In genomic region chr5:97037819-97038218, GRCh38 we compare ENCODE assay signal across 14 cellular contexts.
"Had no signal": no experiment of that assay in that cellular context is flagged by ENCODE, and none has a peak within 500 bp of the region (broad histone marks: within the 10 kb centered on the region; RNA-seq: fewer than 3 reads in every experiment).

No MANE protein-coding gene starts in this region.

- H3K27me3 Mint-ChIP-seq: activated CD4-positive, alpha-beta T cell treated with anti-CD3 and anti-CD28 coated beads, Interleukin-2, amount 10 ng/mL, durations not matched to agents 24 days and 14 days; activated naive CD4-positive, alpha-beta T cell treated with anti-CD3 and anti-CD28 coated beads, Interleukin-2, amount 50 U/mL, for 24 hours; naive thymus-derived CD4-positive, alpha-beta T cell had no signal

- H3K4me1 Mint-ChIP-seq: activated CD4-positive, alpha-beta T cell treated with anti-CD3 and anti-CD28 coated beads, Interleukin-2, amount 10 ng/mL, durations not matched to agents 24 days and 14 days had no signal

- H3K4me3 Mint-ChIP-seq: activated CD4-positive, alpha-beta T cell treated with anti-CD3 and anti-CD28 coated beads, Interleukin-2, amount 10 ng/mL, durations not matched to agents 24 days and 14 days; activated naive CD4-positive, alpha-beta T cell treated with anti-CD3 and anti-CD28 coated beads, Interleukin-2, amount 50 U/mL, for 24 hours; naive thymus-derived CD4-positive, alpha-beta T cell had no signal

- H3K27ac Mint-ChIP-seq: activated CD4-positive, alpha-beta T cell treated with anti-CD3 and anti-CD28 coated beads, Interleukin-2, amount 10 ng/mL, durations not matched to agents 24 days and 14 days; activated naive CD4-positive, alpha-beta T cell treated with anti-CD3 and anti-CD28 coated beads, Interleukin-2, amount 50 U/mL, for 24 hours; activated T-helper 2 cell treated with anti-CD3 and anti-CD28 coated beads, Interferon-gamma antibody, Interleukin-2, Interleukin-4, amounts not matched to agents 10 μg/mL and 5 μg/mL and 100 μg/mL, durations not matched to agents 14 hours and 24 hours and 36 hours had no signal

- H3K9me3 Mint-ChIP-seq: activated CD4-positive, alpha-beta T cell treated with anti-CD3 and anti-CD28 coated beads, Interleukin-2, amount 10 ng/mL, durations not matched to agents 24 days and 14 days; activated naive CD4-positive, alpha-beta T cell treated with anti-CD3 and anti-CD28 coated beads, Interleukin-2, amount 50 U/mL, for 24 hours; activated T-helper 2 cell treated with anti-CD3 and anti-CD28 coated beads, Interferon-gamma antibody, Interleukin-2, Interleukin-4, amounts not matched to agents 10 μg/mL and 5 μg/mL and 100 μg/mL, durations not matched to agents 14 hours and 24 hours and 36 hours; naive thymus-derived CD4-positive, alpha-beta T cell had no signal

- ATAC-seq: body of pancreas; mucosa of descending colon; naive thymus-derived CD4-positive, alpha-beta T cell had no signal

- DNase-seq: activated CD4-positive, alpha-beta T cell treated with anti-CD3 and anti-CD28 coated beads, Interleukin-2, amount 10 ng/mL, durations not matched to agents 24 days and 14 days; amniotic stem cell; body of pancreas; dermis blood vessel endothelial cell; effector memory CD4-positive, alpha-beta T cell; esophagus squamous epithelium; mesenchymal stem cell; mucosa of descending colon; naive thymus-derived CD4-positive, alpha-beta T cell; T-helper 2 cell; upper lobe of left lung; WERI-Rb-1 had no signal
